In genomic region chr1:16717174-16718108, GRCh38 we compare ENCODE assay signal across 1 cellular context.
TF ChIP-seq lines count a peak whose summit lies in the region.

No MANE protein-coding gene starts in this region.

TF ChIP-seq in K562, 482 proteins besides CTCF, POLR2A, EP300 and RAD21 (continued from another document):
- TF ChIP-seq VEZF1 (CRISPR knock-in tag; IDR thresholded peaks at IDR 0.05) (peak; percentile 64; the same call in 1 of the 2 replicates), E2F6 (IDR thresholded peaks at IDR 0.05; ENCODE audit: borderline replicate concordance in 1 of 2, extremely low read depth in 1 of 2, insufficient read depth in 1 of 2, insufficient read length in 1 of 2, low read depth in 1 of 2, low read length in 1 of 2, poor library complexity in 1 of 2, severe bottlenecking in 1 of 2) (no peak), ETS1 (conservative IDR thresholded peaks at IDR 0.05; ENCODE audit: control insufficient read depth, low read depth, low read length) (0 out of 2 replicates have a peak, but pooled peaks have one; percentile 11), ZNF384 (IDR thresholded peaks at IDR 0.05; ENCODE audit: low read depth, low read length) (no peak), THAP12 (CRISPR knock-in tag; IDR thresholded peaks at IDR 0.05) (no peak), PCBP2 (IDR thresholded peaks at IDR 0.05; ENCODE audit: low read depth, low read length, poor library complexity, severe bottlenecking) (no peak), FOXJ3 (CRISPR knock-in tag; IDR thresholded peaks at IDR 0.05) (no peak), OTX1 (CRISPR knock-in tag; IDR thresholded peaks at IDR 0.05) (no peak), DACH1 (IDR thresholded peaks at IDR 0.05; ENCODE audit: partially characterized antibody) (no peak), NCOA6 (IDR thresholded peaks at IDR 0.05) (no peak), GABPB2 (CRISPR knock-in tag; conservative IDR thresholded peaks at IDR 0.05) (no peak), HMGN3 (IDR thresholded peaks at IDR 0.05; ENCODE audit: borderline replicate concordance, extremely low read depth, insufficient read length, low read depth, low read length) (peak; percentile 38), ATF7 (IDR thresholded peaks at IDR 0.05) (no peak), ZBTB8A (IDR thresholded peaks at IDR 0.05; ENCODE audit: partially characterized antibody) (no peak), ELF2 (CRISPR knock-in tag; IDR thresholded peaks at IDR 0.05) (no peak), MXD1 (CRISPR knock-in tag; IDR thresholded peaks at IDR 0.05; ENCODE audit: borderline replicate concordance, poor library complexity, severe bottlenecking) (no peak), BRD9 (IDR thresholded peaks at IDR 0.05; ENCODE audit: low read depth, partially characterized antibody) (no peak), ZNF639 (CRISPR knock-in tag; conservative IDR thresholded peaks at IDR 0.05 in 1 of 2, IDR thresholded peaks at IDR 0.05 in 1 of 2) (0 out of 4 replicates have a peak, but pooled peaks of 1 of the 2 experiments have one; percentile 35), CHD2 (IDR thresholded peaks at IDR 0.05; ENCODE audit: low read depth, low read length) (no peak), HDAC3 (IDR thresholded peaks at IDR 0.05; ENCODE audit: borderline replicate concordance, partially characterized antibody) (no peak), FUS (optimal IDR thresholded peaks at IDR 0.05; ENCODE audit: low read depth, low read length) (no peak), KDM2B (CRISPR knock-in tag; IDR thresholded peaks at IDR 0.05) (no peak), ZBTB7A (IDR thresholded peaks at IDR 0.05; ENCODE audit: borderline replicate concordance, control insufficient read depth, low read depth, low read length) (peak; percentile 65), TCF3 (CRISPR knock-in tag; IDR thresholded peaks at IDR 0.05) (no peak; the same call in 1 of the 2 replicates), ZNF408 (CRISPR knock-in tag; IDR thresholded peaks at IDR 0.05; ENCODE audit: low read depth) (no peak), STAT5B (CRISPR knock-in tag; IDR thresholded peaks at IDR 0.05) (no peak), SUPT5H (IDR thresholded peaks at IDR 0.05) (no peak), POLR2AphosphoS2 (IDR thresholded peaks at IDR 0.05; ENCODE audit: low read length) (no peak), LEF1 (IDR thresholded peaks at IDR 0.05) (no peak), ZNF3 (CRISPR knock-in tag; IDR thresholded peaks at IDR 0.05) (no peak), KDM1A (IDR thresholded peaks at IDR 0.05) (no peak), ZNF766 (CRISPR knock-in tag; conservative IDR thresholded peaks at IDR 0.05) (0 out of 2 replicates have a peak, but pooled peaks have one; percentile 56), ZNF347 (CRISPR knock-in tag; IDR thresholded peaks at IDR 0.05; ENCODE audit: low read depth) (no peak), AFF1 (IDR thresholded peaks at IDR 0.05; ENCODE audit: low read depth in 1 of 2, partially characterized antibody in 2 of 2) (no peak), FIP1L1 (IDR thresholded peaks at IDR 0.05; ENCODE audit: low read depth, low read length, poor library complexity, severe bottlenecking) (no peak), MIER1 (IDR thresholded peaks at IDR 0.05; ENCODE audit: low read depth) (no peak), POLR3A (IDR thresholded peaks at IDR 0.05; ENCODE audit: borderline replicate concordance, extremely low read depth, insufficient read depth, insufficient read length) (no peak), CBFB (CRISPR knock-in tag; IDR thresholded peaks at IDR 0.05) (0 out of 2 replicates have a peak, but pooled peaks have one; percentile 12), KAT8 (IDR thresholded peaks at IDR 0.05; ENCODE audit: low read depth) (no peak), ZC3H4 (CRISPR knock-in tag; IDR thresholded peaks at IDR 0.05; ENCODE audit: borderline replicate concordance) (no peak)
TF ChIP-seq in K562: peak in this region for 14.
